Comparison of ENCODE assay signal across 8 cellular contexts in the genomic region with DNA sequence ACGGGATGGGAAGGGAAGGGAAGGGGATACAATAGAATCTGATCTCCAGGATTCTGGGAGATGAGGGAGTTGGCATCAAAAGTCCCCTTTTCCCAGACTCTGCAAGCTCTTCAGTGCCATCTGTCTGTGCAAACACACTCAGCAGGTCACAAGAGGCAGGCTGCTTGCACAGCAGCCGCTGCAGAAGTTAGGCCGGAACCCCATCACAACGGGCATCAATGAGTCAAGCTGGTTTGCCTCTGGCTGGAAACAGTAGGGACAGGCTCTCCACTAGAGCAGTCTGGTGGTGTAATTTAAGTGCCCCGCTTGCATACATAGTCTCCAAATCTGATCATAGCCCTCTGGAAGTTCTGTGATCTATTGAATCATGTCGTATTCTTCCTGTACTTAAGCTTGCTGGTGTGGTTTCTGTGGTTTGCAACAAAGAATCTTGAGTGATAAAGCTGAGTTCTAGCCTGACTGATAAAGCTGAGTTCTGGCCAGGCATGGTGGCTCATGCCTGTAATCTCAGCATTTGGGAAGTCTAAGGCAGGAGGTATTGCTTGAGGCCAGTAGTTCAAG. TPM values are rescaled to one million over a fixed set of nuclear protein-coding genes. Genes with fewer than 3 reads are reported as not detected.
DNase-seq lines count a peak whose midpoint lies in the region; ATAC-seq, FAIRE-seq and TF ChIP-seq lines count a peak whose summit lies in the region.

No MANE protein-coding gene starts in this region.

- TF ChIP-seq CTCF in AG04449 (IDR thresholded peaks at IDR 0.05; ENCODE audit: insufficient read depth, low read length, missing control alignments), result peak; percentile 16

- H3K9me3 Mint-ChIP-seq in immature natural killer cell, result no peaks in the 10 kb centered on the region

- peak; percentile 63 for FAIRE-seq in RCC 7860 (lab: Jason Lieb, UNC)

- CTCF ChIA-PET in AG04449 (lab: Yijun Ruan, JAX), result interaction anchor here (1.2 to 10.8 kb wide), 4 partner anchors 10 to 198 kb away, joined by 3 to 129 read pairs (median 6); no protein-coding TSS in a partner anchor

- POLR2A ChIA-PET in AG04449 (lab: Yijun Ruan, JAX), result interaction anchor here (0.6 to 1.1 kb wide), 2 partner anchors 34 to 161 kb away, joined by 3 read pairs; a partner anchor contains a TSS

- H3K4me1 Mint-ChIP-seq in immature natural killer cell, result peaks cover 33 to 45% of the 10 kb centered on the region in 2 donors

- peak; percentile 72 for DNase-seq in AG04449 (ENCODE audit: low read depth, low spot score)
- DNase-seq in HCEC 1CT, result peak; percentile 44
- peak; percentile 90 for DNase-seq in RCC 7860 (ENCODE audit: low spot score)
- peak; percentile 76 to 80 for DNase-seq in activated T-cell treated with anti-CD3 and anti-CD28 coated beads, Interleukin-2, amount 50 U/mL, for 48 hours
- DNase-seq in immature natural killer cell, result peak; percentile 63 to 74 (median 73)
- DNase-seq in stimulated activated CD8-positive, alpha-beta memory T cell treated with anti-CD3 and anti-CD28 coated beads, Interleukin-4, amount 100 ng/mL, for 48 hours, result peak; percentile 81
- no peak for DNase-seq in GM19240 (ENCODE audit: insufficient read length, low spot score)

- no peak for ATAC-seq in HG03135 (IDR thresholded peaks at IDR 0.05; ENCODE audit: unreplicated experiment)

- peaks cover 0 to 9% (median 4%) of the 10 kb centered on the region in 3 donors for H3K27me3 Mint-ChIP-seq in immature natural killer cell (ENCODE audit: low read depth in 3 of 3)

- H3K4me3 Mint-ChIP-seq in immature natural killer cell, result peak overlapping the region; percentile 50 to 85 (median 76)

- no peaks in the 10 kb centered on the region for H3K36me3 Mint-ChIP-seq in immature natural killer cell

- peak overlapping the region; percentile 77 to 88 (median 85) for H3K27ac Mint-ChIP-seq in immature natural killer cell

- no peak overlapping the region for H3K4me3 ChIP-seq in AG04449 (ENCODE audit: low read depth, low read length)

RNA-seq across cellular contexts. Expression of a gene that starts 33.7 kb away (rescaled TPM):
- 1 to 10 TPM; 4.3 to 6.2 (median 5.1) TPM for polyA plus RNA-seq in immature natural killer cell
